Comparison of ENCODE assay signal across 8 cellular contexts in the genomic region with DNA sequence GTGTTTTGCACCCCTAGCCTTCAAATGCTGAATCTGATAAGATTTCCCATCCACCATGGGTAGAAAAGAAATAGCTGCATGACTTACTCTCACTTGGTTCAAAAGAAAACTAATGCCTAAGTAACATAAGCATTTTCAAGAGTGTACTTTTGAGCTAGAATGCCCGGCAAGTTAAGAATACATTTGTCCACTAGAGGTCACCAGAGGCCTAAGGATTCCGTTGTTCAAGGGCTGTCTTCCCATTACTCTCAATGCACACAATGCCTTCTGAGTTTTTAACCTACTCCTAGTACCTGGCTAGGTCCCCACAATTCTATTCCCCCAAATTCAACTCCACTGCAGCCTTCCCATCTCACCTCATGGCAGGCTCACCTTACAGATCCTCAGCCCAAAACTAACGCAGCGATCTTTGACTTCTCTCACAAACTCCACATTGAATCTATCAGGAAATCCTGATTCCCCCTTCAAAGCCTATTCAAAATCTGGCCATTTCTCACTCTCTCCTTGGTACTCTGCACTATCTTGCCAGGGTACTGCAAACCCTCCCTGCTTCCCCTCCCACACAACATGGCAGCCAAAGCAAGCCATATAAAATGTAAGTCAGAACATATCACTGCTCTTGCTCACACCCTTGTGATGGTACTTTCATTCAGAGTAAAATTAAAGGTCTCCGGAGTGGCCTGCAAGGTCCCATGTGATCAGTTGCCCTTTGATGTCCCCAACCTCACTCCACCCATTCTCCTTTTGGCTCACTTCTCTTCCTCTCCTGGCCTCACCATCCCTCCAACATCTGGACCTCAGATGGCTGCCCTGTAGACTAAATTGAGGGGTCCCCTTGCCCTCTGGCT. TPM values are rescaled to one million over a fixed set of nuclear protein-coding genes. Genes with fewer than 3 reads are reported as not detected.
DNase-seq lines count a peak whose midpoint lies in the region; ATAC-seq, FAIRE-seq and TF ChIP-seq lines count a peak whose summit lies in the region.

No MANE protein-coding gene starts in this region.

- peak; percentile 42 for DNase-seq in GM13976 (ENCODE audit: low spot score)
- DNase-seq in NCI-H1105 treated with DMSO at 0.1 percent for 48 hours (lab: John Stamatoyannopoulos, UW) = peak; percentile 60
- DNase-seq in SK-N-DZ (ENCODE audit: low spot score) = peak; percentile 62
- DNase-seq in astrocyte (ENCODE audit: low read depth) = peak; percentile 16
- peak; percentile 22 for DNase-seq in hepatic stellate cell (ENCODE audit: low spot score)
- no peak for DNase-seq in smooth muscle cell (lab: John Stamatoyannopoulos, UW; ENCODE audit: unreplicated experiment)

- peak; percentile 45 for FAIRE-seq in astrocyte (lab: Jason Lieb, UNC)

- no peaks in the 10 kb centered on the region for H3K27me3 Mint-ChIP-seq in astrocyte (ENCODE audit: low read depth, unreplicated experiment)

- H4K20me1 ChIP-seq in astrocyte (ENCODE audit: insufficient read depth, low read length) (peaks cover 9% of the 10 kb centered on the region), smooth muscle cell (ENCODE audit: low read depth) (no peaks in the 10 kb centered on the region)

- H3K9ac ChIP-seq in astrocyte (ENCODE audit: low read length) (no peak overlapping the region), smooth muscle cell (ENCODE audit: low read depth) (no peak overlapping the region)

- peak; percentile 90 for ATAC-seq in HG02759 (IDR thresholded peaks at IDR 0.05; ENCODE audit: unreplicated experiment)

- H3K4me3 ChIP-seq in astrocyte (ENCODE audit: insufficient read depth, low read depth, low read length) (no peak overlapping the region), smooth muscle cell (no peak overlapping the region)

- H3K9me3 Mint-ChIP-seq in astrocyte (ENCODE audit: unreplicated experiment) = no peaks in the 10 kb centered on the region

- in situ Hi-C loops in GM13976 (cut with MboI; ENCODE audit: low sequenced_read_pairs, unreplicated experiment) = loop anchor here (25.0 kb wide), 1 partner anchor 905 kb away; a partner anchor contains a TSS

- H3K79me2 ChIP-seq in astrocyte (ENCODE audit: insufficient read depth, low read length) = no peaks in the 10 kb centered on the region
- H3K79me2 ChIP-seq in smooth muscle cell (ENCODE audit: low read depth) = no peaks in the 10 kb centered on the region

- H2AFZ ChIP-seq in astrocyte (ENCODE audit: low read depth, low read length) (no peak overlapping the region), smooth muscle cell (ENCODE audit: low read depth) (no peak overlapping the region)

- peaks cover 26% of the 10 kb centered on the region for H3K36me3 ChIP-seq in astrocyte (ENCODE audit: insufficient read depth, low read length)
- H3K36me3 ChIP-seq in smooth muscle cell (ENCODE audit: low read depth) = no peaks in the 10 kb centered on the region

- no peak overlapping the region for H3K27ac ChIP-seq in 22Rv1
- no peak overlapping the region for H3K27ac ChIP-seq in astrocyte (ENCODE audit: low read depth, low read length)
- H3K27ac ChIP-seq in smooth muscle cell (ENCODE audit: low read depth) = no peak overlapping the region

- no peak overlapping the region for H3K4me3 Mint-ChIP-seq in astrocyte (ENCODE audit: unreplicated experiment)

- no peaks in the 10 kb centered on the region for H3K27me3 ChIP-seq in astrocyte (ENCODE audit: insufficient read depth, low read length)
- H3K27me3 ChIP-seq in smooth muscle cell (ENCODE audit: low read depth) = no peaks in the 10 kb centered on the region

- no peaks in the 10 kb centered on the region for H3K36me3 Mint-ChIP-seq in astrocyte (ENCODE audit: low read depth, unreplicated experiment)

- 57% methylated on average over 5 of the region's 5 CpGs for WGBS in smooth muscle cell (ENCODE audit: low lambda C conversion rate)

- H3K4me2 ChIP-seq in astrocyte (ENCODE audit: low read length) = no peak overlapping the region
- no peak overlapping the region for H3K4me2 ChIP-seq in smooth muscle cell

- no peaks in the 10 kb centered on the region for H3F3A ChIP-seq in smooth muscle cell (ENCODE audit: low read depth)

- no peaks in the 10 kb centered on the region for H3K4me1 Mint-ChIP-seq in astrocyte (ENCODE audit: low read depth, unreplicated experiment)

- TF ChIP-seq CTCF in 22Rv1 (IDR thresholded peaks at IDR 0.05) (peak; percentile 78), GM13976 (IDR thresholded peaks at IDR 0.05; ENCODE audit: borderline replicate concordance, control extremely low read depth, extremely low read depth, insufficient read depth, missing control alignments) (peak; percentile 61), astrocyte (IDR thresholded peaks at IDR 0.05; ENCODE audit: insufficient read depth, low read depth, low read length) (peak; percentile 85), smooth muscle cell (IDR thresholded peaks at IDR 0.05; ENCODE audit: borderline replicate concordance, insufficient read depth, poor library complexity, severe bottlenecking) (peak; percentile 74)

- H3K9me3 ChIP-seq in astrocyte (ENCODE audit: insufficient read depth, low read depth, low read length) (no peaks in the 10 kb centered on the region), smooth muscle cell (replicated peaks; ENCODE audit: low read depth) (no peaks in the 10 kb centered on the region)

- no peaks in the 10 kb centered on the region for H3K4me1 ChIP-seq in astrocyte (ENCODE audit: insufficient read depth, low read length)
- H3K4me1 ChIP-seq in smooth muscle cell (ENCODE audit: low read depth) = no peaks in the 10 kb centered on the region

- no peak overlapping the region for H3K27ac Mint-ChIP-seq in astrocyte (ENCODE audit: unreplicated experiment)

RNA-seq across cellular contexts. Expression of a gene that starts 13.4 kb away (rescaled TPM):
- 34.4 and 34.9 TPM in 2 replicates for polyA plus RNA-seq in SK-N-DZ (2014; cell fraction: cytosol; rRNA removed)
- polyA plus RNA-seq in SK-N-DZ (2014; cell fraction: nucleus; rRNA removed) = 32.9 and 38.0 TPM in 2 replicates
- total RNA-seq in astrocyte (24.9 and 25.7 TPM in 2 replicates), smooth muscle cell (16.7 and 19.8 TPM in 2 replicates)
- 10.0 and 11.2 TPM in 2 replicates for polyA plus RNA-seq in smooth muscle cell

RNA-seq across cellular contexts. Expression of a gene that starts 47.3 kb away (rescaled TPM):
- polyA plus RNA-seq in SK-N-DZ (2014; cell fraction: cytosol; rRNA removed) = 15.8 and 19.2 TPM in 2 replicates
- polyA plus RNA-seq in SK-N-DZ (2014; cell fraction: nucleus; rRNA removed) = 10.4 and 15.4 TPM in 2 replicates
- total RNA-seq in astrocyte (31.8 and 36.3 TPM in 2 replicates), smooth muscle cell (36.9 and 38.9 TPM in 2 replicates)
- 9.6 and 12.0 TPM in 2 replicates for polyA plus RNA-seq in smooth muscle cell
